8 cellular contexts compared by ENCODE assay signal in the genomic region with DNA sequence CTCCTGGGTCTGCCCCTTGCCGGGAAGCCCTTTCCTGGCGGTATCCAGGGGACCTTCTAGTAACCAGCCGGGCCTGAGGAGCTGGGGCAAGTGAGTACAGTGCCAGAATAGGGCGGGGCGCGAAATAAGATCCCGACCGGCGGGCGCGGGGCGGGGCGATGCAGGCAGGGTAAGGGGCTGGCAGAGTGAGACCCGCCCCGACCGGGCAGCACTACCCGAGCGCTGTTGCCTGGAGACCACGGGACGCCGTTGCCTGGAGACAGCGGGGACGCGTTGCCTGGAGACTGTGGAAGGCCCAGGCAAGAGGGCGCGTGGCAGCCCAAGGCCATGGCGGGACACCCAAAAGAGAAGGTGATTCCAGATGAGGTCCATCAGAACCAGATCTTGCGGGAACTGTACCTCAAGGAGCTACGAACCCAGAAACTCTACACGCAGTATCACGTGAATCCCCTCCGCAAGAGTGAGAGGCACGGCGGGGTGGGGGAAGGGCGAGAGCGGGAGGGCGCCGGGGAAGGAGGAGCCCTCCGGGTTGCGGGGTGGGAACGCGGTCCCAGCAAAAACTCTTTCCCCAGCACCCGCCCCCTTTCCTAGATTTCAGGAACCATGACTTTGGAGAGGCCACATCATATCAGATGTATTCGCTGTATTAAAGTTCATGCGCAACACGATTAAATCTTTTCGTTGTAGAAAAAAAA. TPM values are rescaled to one million over a fixed set of nuclear protein-coding genes. Genes with fewer than 3 reads are reported as not detected.
A peak's percentile ranks its signal among the peaks of the same experiment; 100 is the strongest.
DNase-seq lines count a peak whose midpoint lies in the region; ATAC-seq and TF ChIP-seq lines count a peak whose summit lies in the region.

No MANE protein-coding gene starts in this region.

- no peaks in the 10 kb centered on the region for H3K36me3 ChIP-seq in iPS-15b (ENCODE audit: control insufficient read depth, insufficient read depth, low read length)

- intact Hi-C loops in MCF 10A (cut with micrococcal nuclease): no loop called here
- intact Hi-C loops in sciatic nerve (cut with DNase I): no loop called here

- CTCF ChIA-PET in MCF 10A (lab: Yijun Ruan, JAX): interaction anchor here (0.6 kb wide), 1 partner anchor 14 kb away, joined by 3 read pairs; no protein-coding TSS in a partner anchor

- no peaks in the 10 kb centered on the region for H3K9me3 ChIP-seq in iPS-15b (ENCODE audit: control insufficient read depth, insufficient read depth, low read length)

- no peaks in the 10 kb centered on the region for H3K27me3 Mint-ChIP-seq in MCF 10A (ENCODE audit: insufficient read depth, unreplicated experiment)

- H3K9me3 Mint-ChIP-seq in MCF 10A (ENCODE audit: unreplicated experiment): no peaks in the 10 kb centered on the region

- H3K4me1 ChIP-seq in iPS-15b (ENCODE audit: control insufficient read depth, insufficient read depth, low read length): peaks cover 14% of the 10 kb centered on the region

- POLR2A ChIA-PET in MCF 10A (lab: Yijun Ruan, JAX): no interaction called here

- peaks cover 17% of the 10 kb centered on the region for H3K4me1 Mint-ChIP-seq in MCF 10A (ENCODE audit: insufficient read depth, unreplicated experiment)

- ATAC-seq in sciatic nerve: peak; percentile 94
- no peak for ATAC-seq in HG02981 (IDR thresholded peaks at IDR 0.05; ENCODE audit: unreplicated experiment)
- no peak for ATAC-seq in HG02642 (IDR thresholded peaks at IDR 0.05; ENCODE audit: poor library complexity, unreplicated experiment)

- in situ Hi-C loops in KBM-7 (cut with MboI; ENCODE audit: low pct_unique_long_range_greater_than_20kb, low sequenced_read_pairs): no loop called here

- H3K27me3 ChIP-seq in iPS-15b (ENCODE audit: control insufficient read depth, insufficient read depth, low read length): no peaks in the 10 kb centered on the region

- BruUV-seq in MCF 10A (replicated peaks; lab: Mats Ljungman, UMichigan): no TSS peak

- H3K36me3 Mint-ChIP-seq in MCF 10A (ENCODE audit: insufficient read depth, unreplicated experiment): no peaks in the 10 kb centered on the region

- H3K4me3 ChIP-seq in iPS-15b (ENCODE audit: low read depth, low read length): peak overlapping the region; percentile 83

- H3K9ac ChIP-seq in iPS-15b (ENCODE audit: low read depth, low read length): no peak overlapping the region

- DNase-seq in C1 segment of cervical spinal cord (lab: John Stamatoyannopoulos, UW) (peak in 9 of 14 donors; percentile 7 to 73 (median 14)), KBM-7 (peak; percentile 78), SHP77 treated with DMSO at 0.1 percent for 48 hours (lab: John Stamatoyannopoulos, UW) (peak; percentile 23), MCF 10A (ENCODE audit: unreplicated experiment) (peak; percentile 32), sciatic nerve (ENCODE audit: low spot score) (peak; percentile 78)

- no peak overlapping the region for H3K4me3 Mint-ChIP-seq in MCF 10A (ENCODE audit: unreplicated experiment)

- no peak for TF ChIP-seq CTCF in MCF 10A (IDR thresholded peaks at IDR 0.05; ENCODE audit: unreplicated experiment)

- H3K27ac Mint-ChIP-seq in MCF 10A (ENCODE audit: low read depth, unreplicated experiment): no peak overlapping the region

RNA-seq across cellular contexts. Expression of a gene that starts 24.3 kb away (rescaled TPM):
- total RNA-seq in MCF 10A (2022) (159 and 171 TPM in 2 replicates), sciatic nerve (32.7 TPM)

RNA-seq across cellular contexts. Expression of a gene that starts 24.4 kb away (rescaled TPM):
- 0.17 and 0.44 TPM in 2 replicates for total RNA-seq in MCF 10A (2022)
- 0.31 TPM for total RNA-seq in sciatic nerve

Comparison
In these comparisons a context has a peak if more than half of its experiments do, and no peak if none do; other contexts are left out.
1. DNase-seq: peak in every context shown above with its lines; median percentile 78 in KBM-7; 78 in sciatic nerve; 32 in MCF 10A; 23 in SHP77 treated with DMSO at 0.1 percent for 48 hours; 14 in C1 segment of cervical spinal cord.